10 cellular contexts compared by ENCODE assay signal in the genomic region with DNA sequence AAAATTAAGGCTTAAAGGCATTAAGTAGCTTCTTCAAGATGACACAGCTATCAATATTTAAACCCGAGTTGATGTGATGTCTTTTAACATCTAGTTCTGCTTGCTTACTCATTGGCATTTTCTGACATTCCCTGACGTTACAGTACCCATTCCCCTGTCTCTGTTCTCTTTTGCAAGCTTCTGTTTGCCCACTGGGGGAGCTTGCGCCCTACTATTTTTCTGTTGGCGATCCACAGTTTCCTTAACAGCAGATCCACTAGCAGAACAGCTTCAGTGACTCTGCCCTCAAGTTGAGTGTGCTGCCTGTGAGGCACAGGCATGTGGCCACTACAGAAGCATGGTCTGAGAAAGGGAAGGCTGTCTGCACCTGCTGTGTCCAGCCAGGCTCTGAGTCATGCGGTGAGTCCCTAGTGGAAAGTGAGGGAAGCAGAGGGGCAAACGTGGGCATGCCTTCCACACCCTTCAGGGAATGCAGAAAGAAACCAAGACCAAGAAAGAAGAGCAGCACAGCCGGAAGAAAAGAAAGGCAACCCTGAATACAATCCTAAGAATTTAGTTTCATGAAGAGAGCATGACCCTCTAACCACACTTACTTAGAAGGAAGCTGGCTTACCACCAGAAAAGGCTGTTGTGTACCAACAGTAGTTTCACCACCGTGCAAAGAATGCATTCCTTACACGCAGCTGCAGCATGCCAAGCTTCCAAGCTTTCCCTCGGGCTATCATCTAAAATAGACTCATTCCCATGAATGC.
DNase-seq lines count a peak whose midpoint lies in the region; ATAC-seq and TF ChIP-seq lines count a peak whose summit lies in the region.
"Had no signal": no experiment of that assay in that cellular context is flagged by ENCODE, and none has a peak within 500 bp of the region (broad histone marks: within the 10 kb centered on the region; RNA-seq: fewer than 3 reads in every experiment).

No MANE protein-coding gene starts in this region.

- CTCF ChIA-PET in PC-9 (lab: Charles Lee) = no interaction called here

- H3K79me2 ChIP-seq in PC-9 (ENCODE audit: low read depth) = no peaks in the 10 kb centered on the region

- H3F3A ChIP-seq in PC-9 (ENCODE audit: insufficient read depth, low read depth) = no peaks in the 10 kb centered on the region

- H3K4me3 Mint-ChIP-seq in activated T-cell treated with anti-CD3 and anti-CD28 coated beads, Interleukin-2, amount 50 U/mL, for 72 hours = no peak overlapping the region

- no peaks in the 10 kb centered on the region for H3K36me3 Mint-ChIP-seq in activated T-cell treated with anti-CD3 and anti-CD28 coated beads, Interleukin-2, amount 50 U/mL, for 72 hours (ENCODE audit: insufficient read depth in 2 of 2)

- WGBS in esophagus squamous epithelium, 2 donors = 28 to 33% methylated on average over 6 to 10 of the region's 10 CpGs

- peaks cover 0 to 2% of the 10 kb centered on the region in 2 donors for H3K9me3 Mint-ChIP-seq in activated T-cell treated with anti-CD3 and anti-CD28 coated beads, Interleukin-2, amount 50 U/mL, for 72 hours

- H2AFZ ChIP-seq in PC-9 = no peak overlapping the region

- no peaks in the 10 kb centered on the region for H4K20me1 ChIP-seq in PC-9 (ENCODE audit: insufficient read depth)

- no TSS peak for BruUV-seq in PC-9 (replicated peaks; lab: Mats Ljungman, UMichigan)

- TF ChIP-seq CTCF in PC-9 (conservative IDR thresholded peaks at IDR 0.05) (no peak), esophagus squamous epithelium (IDR thresholded peaks at IDR 0.05) (peak in 1 of 6 experiments; percentile 33)

- H3K27me3 Mint-ChIP-seq in activated T-cell treated with anti-CD3 and anti-CD28 coated beads, Interleukin-2, amount 50 U/mL, for 72 hours (ENCODE audit: low read depth) = no peaks in the 10 kb centered on the region

- H3K9me2 ChIP-seq in PC-9 (ENCODE audit: insufficient read depth) = no peaks in the 10 kb centered on the region

- H3K27ac Mint-ChIP-seq in activated T-cell treated with anti-CD3 and anti-CD28 coated beads, Interleukin-2, amount 50 U/mL, for 72 hours = no peak overlapping the region

- no peaks in the 10 kb centered on the region for H3K27me3 ChIP-seq in H7 (ENCODE audit: control insufficient read depth, insufficient read depth, low read length)
- H3K27me3 ChIP-seq in PC-9 (ENCODE audit: insufficient read depth, low read depth) = no peaks in the 10 kb centered on the region
- H3K27me3 ChIP-seq in esophagus squamous epithelium = no peaks in the 10 kb centered on the region

- POLR2A ChIA-PET in PC-9 (lab: Charles Lee; ENCODE audit: unreplicated experiment) = no interaction called here

- intact Hi-C loops in PC-9 (cut with micrococcal nuclease; ENCODE audit: unreplicated experiment) (loop anchor here (10.0 kb wide), 1 partner anchor 193 kb away; no protein-coding TSS in a partner anchor), esophagus squamous epithelium (cut with DNase I) (no loop called here), sciatic nerve (cut with DNase I) (no loop called here)

- H3K36me3 ChIP-seq in H7 (replicated peaks; ENCODE audit: control insufficient read depth, insufficient read depth, low read length) (no peaks in the 10 kb centered on the region), PC-9 (ENCODE audit: low read depth) (no peaks in the 10 kb centered on the region), esophagus squamous epithelium (no peaks in the 10 kb centered on the region)

- H3K4me2 ChIP-seq in PC-9 = no peak overlapping the region

- H3K4me1 ChIP-seq in PC-9 (replicated peaks; ENCODE audit: insufficient read depth) (no peaks in the 10 kb centered on the region; the same call in 1 of the 2 replicates), esophagus squamous epithelium (peaks cover 0 to 43% (median 11%) of the 10 kb centered on the region in 3 donors)

- H3K4me3 ChIP-seq in H7 (ENCODE audit: insufficient read depth, low read depth, low read length) (no peak overlapping the region), PC-9 (no peak overlapping the region), esophagus squamous epithelium (no peak overlapping the region)

- peak; percentile 55 for ATAC-seq in sciatic nerve
- no peak for ATAC-seq in activated T-cell treated with anti-CD3 and anti-CD28 coated beads, Interleukin-2, amount 50 U/mL, for 72 hours (replicated peaks in 1 of 2)

- TF ChIP-seq POLR2A in esophagus squamous epithelium (IDR thresholded peaks at IDR 0.05) = no peak

- H3K9me3 ChIP-seq in PC-9 (ENCODE audit: insufficient read depth, low read depth) (no peaks in the 10 kb centered on the region), esophagus squamous epithelium (peaks cover 0 to 3% (median 0%) of the 10 kb centered on the region in 3 donors)

- no peaks in the 10 kb centered on the region for H3K4me1 Mint-ChIP-seq in activated T-cell treated with anti-CD3 and anti-CD28 coated beads, Interleukin-2, amount 50 U/mL, for 72 hours (ENCODE audit: low read depth)

- DNase-seq in H7 = peak; percentile 11
- peak; percentile 44 to 74 for DNase-seq in PC-9
- DNase-seq in esophagus squamous epithelium (lab: John Stamatoyannopoulos, UW) = no peak
- DNase-seq in sciatic nerve (ENCODE audit: low spot score) = no peak
- no peak for DNase-seq in activated T-cell treated with anti-CD3 and anti-CD28 coated beads, Interleukin-2, amount 50 U/mL, for 72 hours
- DNase-seq in SKM-1 treated with dmso at 0.1 percent for 144 hours (lab: John Stamatoyannopoulos, UW; ENCODE audit: unreplicated experiment) = no peak
- no peak for DNase-seq in C1 segment of cervical spinal cord (lab: John Stamatoyannopoulos, UW)
- DNase-seq: head of caudate nucleus, NCI-H1417 treated with DMSO at 0.1 percent for 48 hours, SIG-M5 had no signal

- H3K27ac ChIP-seq in PC-9 (no peak overlapping the region), esophagus squamous epithelium (peak overlapping the region; percentile 11 to 40 (median 28))

Comparison
In these comparisons a context has a peak if more than half of its experiments do, and no peak if none do; other contexts are left out.
1. DNase-seq: peak in H7 (single experiment) and PC-9 (2 of 2); none in esophagus squamous epithelium (single experiment), sciatic nerve (single experiment), activated T-cell treated with anti-CD3 and anti-CD28 coated beads, Interleukin-2, amount 50 U/mL, for 72 hours (0 of 2), SKM-1 treated with dmso at 0.1 percent for 144 hours (single experiment) and C1 segment of cervical spinal cord (0 of 14).